8 cellular contexts compared by ENCODE assay signal in genomic region chr5:151051066-151051930, GRCh38. TPM values are rescaled to one million over a fixed set of nuclear protein-coding genes. Genes with fewer than 3 reads are reported as not detected.
DNase-seq lines count a peak whose midpoint lies in the region; ATAC-seq and TF ChIP-seq lines count a peak whose summit lies in the region.

No MANE protein-coding gene starts in this region.

- peaks cover 96% of the 10 kb centered on the region for H3K36me3 ChIP-seq in lower lobe of right lung

- no peak overlapping the region for H3K4me3 ChIP-seq in lower lobe of right lung

- H3K27ac ChIP-seq in lower lobe of right lung = peak overlapping the region; percentile 28

- DNase-seq in NCI-H510A treated with DMSO at 0.1 percent for 48 hours (lab: John Stamatoyannopoulos, UW) = peak; percentile 19
- DNase-seq in NCI-H510A (lab: John Stamatoyannopoulos, UW) = no peak
- DNase-seq in NCI-H345 (lab: John Stamatoyannopoulos, UW) = peak; percentile 40
- DNase-seq in activated CD4-positive, alpha-beta T cell treated with anti-CD3 and anti-CD28 coated beads, Interleukin-2, amount 50 U/mL, for 1 hour = peak; percentile 71
- DNase-seq in dermis blood vessel endothelial cell = peak; percentile 92
- DNase-seq in lower lobe of right lung = peak; percentile 86
- peak; percentile 54 for DNase-seq in stimulated activated CD8-positive, alpha-beta memory T cell treated with anti-CD3 and anti-CD28 coated beads, Interleukin-12 subunit alpha, Interleukin-12 subunit beta, amount 100 ng/mL, for 24 hours (ENCODE audit: extremely low read depth)

- TF ChIP-seq CTCF in lower lobe of right lung (IDR thresholded peaks at IDR 0.05) = peak; percentile 87

- intact Hi-C loops in lower lobe of right lung (cut with DNase I) = loop anchor here (5.0 kb wide), 1 partner anchor 66 kb away; no protein-coding TSS in a partner anchor

- H3K9me3 ChIP-seq in lower lobe of right lung = no peaks in the 10 kb centered on the region

- no peaks in the 10 kb centered on the region for H3K27me3 ChIP-seq in lower lobe of right lung (ENCODE audit: low read depth)

- H3K4me1 ChIP-seq in lower lobe of right lung = peaks cover 32% of the 10 kb centered on the region

- peak; percentile 65 for ATAC-seq in HG02798 (IDR thresholded peaks at IDR 0.05; ENCODE audit: poor library complexity, unreplicated experiment)
- ATAC-seq in lower lobe of right lung = peak; percentile 86 to 89

RNA-seq across cellular contexts. Expression of gene TNIP1, which starts 29.5 kb away (rescaled TPM):
- total RNA-seq in dermis blood vessel endothelial cell (104 and 148 TPM in 2 replicates), lower lobe of right lung (99.6 TPM)

RNA-seq across cellular contexts. Expression of gene GPX3, which starts 30.9 kb away (rescaled TPM):
- total RNA-seq in dermis blood vessel endothelial cell = 16.8 and 22.8 TPM in 2 replicates
- 855 TPM for total RNA-seq in lower lobe of right lung

Comparison
In these comparisons a context has a peak if more than half of its experiments do, and no peak if none do; other contexts are left out.
1. RNA of gene GPX3, which starts 30.9 kb away (total RNA-seq): 855 TPM in lower lobe of right lung (single experiment); 16.8 to 22.8 TPM in dermis blood vessel endothelial cell; every median in the first group is over 10 times any median in the second.